ENCODE assay signal across 17 cellular contexts in the genomic region with DNA sequence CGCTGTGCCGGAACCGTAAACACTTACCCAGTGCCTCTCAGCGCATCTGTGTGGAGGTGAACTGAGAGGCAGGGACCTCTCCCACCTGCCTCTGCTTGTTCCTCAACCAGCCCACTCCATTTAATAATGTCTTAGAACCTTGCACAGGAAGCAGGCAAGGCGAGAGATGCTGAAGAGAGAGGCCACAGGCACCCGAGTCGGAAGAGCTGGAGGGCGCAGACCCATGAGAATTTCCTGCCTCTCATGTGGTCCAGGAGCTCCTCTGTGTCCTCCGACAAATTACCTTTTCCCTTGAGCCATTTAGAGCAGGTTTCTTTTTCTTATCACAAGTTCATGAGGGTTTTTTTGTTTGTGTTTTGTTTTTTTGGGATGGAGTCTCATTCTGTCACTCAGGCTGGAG. TPM values are rescaled to one million over a fixed set of nuclear protein-coding genes. Genes with fewer than 3 reads are reported as not detected.
DNase-seq lines count a peak whose midpoint lies in the region; ATAC-seq and TF ChIP-seq lines count a peak whose summit lies in the region.
"Had no signal": no experiment of that assay in that cellular context is flagged by ENCODE, and none has a peak within 500 bp of the region (broad histone marks: within the 10 kb centered on the region; RNA-seq: fewer than 3 reads in every experiment).

No MANE protein-coding gene starts in this region.

- H3K36me3 ChIP-seq in Loucy (ENCODE audit: insufficient read depth, low read length), result no peaks in the 10 kb centered on the region

- H3K9me3 ChIP-seq in Loucy (ENCODE audit: insufficient read depth, low read depth, low read length), result no peaks in the 10 kb centered on the region

- H3K4me3 ChIP-seq in Loucy (ENCODE audit: low read length, poor library complexity, severe bottlenecking), result peak overlapping the region; percentile 51

- H3K9me3 Mint-ChIP-seq in activated naive CD8-positive, alpha-beta T cell treated with anti-CD3 and anti-CD28 coated beads, Interleukin-2, amount 10 ng/mL, durations not matched to agents 7 days and 5 days, result no peaks in the 10 kb centered on the region
- H3K9me3 Mint-ChIP-seq in activated naive CD8-positive, alpha-beta T cell treated with anti-CD3 and anti-CD28 coated beads for 36 hours, result no peaks in the 10 kb centered on the region
- H3K9me3 Mint-ChIP-seq in WTC11, result no peaks in the 10 kb centered on the region
- no peaks in the 10 kb centered on the region for H3K9me3 Mint-ChIP-seq in type B pancreatic cell
- H3K9me3 Mint-ChIP-seq: CD4-positive, alpha-beta T cell had no signal

- no peaks in the 10 kb centered on the region for H3K27me3 ChIP-seq in Loucy (ENCODE audit: insufficient read depth, low read length, poor library complexity, severe bottlenecking)

- CTCF ChIA-PET in WTC11 (lab: Charles Lee), result interaction anchor here (0.9 to 1.4 kb wide), 3 partner anchors 11 to 352 kb away, joined by 3 to 6 read pairs (median 3); no protein-coding TSS in a partner anchor

- H3K9me2 ChIP-seq in Loucy (replicated peaks; ENCODE audit: low read depth, low read length), result no peaks in the 10 kb centered on the region

- H3K4me1 ChIP-seq in Loucy (ENCODE audit: insufficient read depth, low read length, poor library complexity, severe bottlenecking), result peaks cover 61% of the 10 kb centered on the region

- no peaks in the 10 kb centered on the region for H3K36me3 Mint-ChIP-seq in activated naive CD8-positive, alpha-beta T cell treated with anti-CD3 and anti-CD28 coated beads, Interleukin-2, amount 10 ng/mL, durations not matched to agents 7 days and 5 days
- no peaks in the 10 kb centered on the region for H3K36me3 Mint-ChIP-seq in activated naive CD8-positive, alpha-beta T cell treated with anti-CD3 and anti-CD28 coated beads for 36 hours
- H3K36me3 Mint-ChIP-seq in WTC11 (no peaks in the 10 kb centered on the region), type B pancreatic cell (no peaks in the 10 kb centered on the region)

- TF ChIP-seq CTCF in Loucy (conservative IDR thresholded peaks at IDR 0.05; ENCODE audit: low read length), result no peak
- TF ChIP-seq CTCF in WTC11 (IDR thresholded peaks at IDR 0.05), result no peak
- TF ChIP-seq CTCF in type B pancreatic cell (conservative IDR thresholded peaks at IDR 0.05), result no peak

- H3K9ac ChIP-seq in Loucy (ENCODE audit: low read depth, low read length, poor library complexity, severe bottlenecking), result peak overlapping the region; percentile 50

- H4K20me1 ChIP-seq in Loucy (ENCODE audit: insufficient read depth, low read length, poor library complexity, severe bottlenecking), result no peaks in the 10 kb centered on the region

- peak overlapping the region; percentile 67 for H3K4me2 ChIP-seq in Loucy (ENCODE audit: low read depth, low read length, poor library complexity, severe bottlenecking)

- H3K27ac Mint-ChIP-seq in activated naive CD8-positive, alpha-beta T cell treated with anti-CD3 and anti-CD28 coated beads, Interleukin-2, amount 10 ng/mL, durations not matched to agents 7 days and 5 days, result no peak overlapping the region
- no peak overlapping the region for H3K27ac Mint-ChIP-seq in activated naive CD8-positive, alpha-beta T cell treated with anti-CD3 and anti-CD28 coated beads for 36 hours
- peak overlapping the region; percentile 27; the same call in 1 of the 2 replicates for H3K27ac Mint-ChIP-seq in WTC11
- H3K27ac Mint-ChIP-seq in type B pancreatic cell, result peak overlapping the region; percentile 1
- H3K27ac Mint-ChIP-seq: CD4-positive, alpha-beta T cell had no signal

- ATAC-seq in activated naive CD8-positive, alpha-beta T cell treated with anti-CD3 and anti-CD28 coated beads, Interleukin-2, amount 10 ng/mL, durations not matched to agents 7 days and 5 days (ENCODE audit: low read depth), result peak; percentile 54
- peak; percentile 16; the same call in 1 of the 2 replicates for ATAC-seq in WTC11
- no peak for ATAC-seq in GM21447 (IDR thresholded peaks at IDR 0.05; ENCODE audit: unreplicated experiment)
- ATAC-seq: HCT116 had no signal

- H3K27me3 Mint-ChIP-seq in activated naive CD8-positive, alpha-beta T cell treated with anti-CD3 and anti-CD28 coated beads, Interleukin-2, amount 10 ng/mL, durations not matched to agents 7 days and 5 days, result peaks cover 6% of the 10 kb centered on the region
- H3K27me3 Mint-ChIP-seq in activated naive CD8-positive, alpha-beta T cell treated with anti-CD3 and anti-CD28 coated beads for 36 hours, result peaks cover 9% of the 10 kb centered on the region
- peaks cover 7% of the 10 kb centered on the region for H3K27me3 Mint-ChIP-seq in WTC11 (ENCODE audit: low read depth)
- peaks cover 36% of the 10 kb centered on the region for H3K27me3 Mint-ChIP-seq in type B pancreatic cell
- H3K27me3 Mint-ChIP-seq: CD4-positive, alpha-beta T cell had no signal

- peaks cover 39% of the 10 kb centered on the region for H3K4me1 Mint-ChIP-seq in activated naive CD8-positive, alpha-beta T cell treated with anti-CD3 and anti-CD28 coated beads, Interleukin-2, amount 10 ng/mL, durations not matched to agents 7 days and 5 days
- peaks cover 12% of the 10 kb centered on the region for H3K4me1 Mint-ChIP-seq in activated naive CD8-positive, alpha-beta T cell treated with anti-CD3 and anti-CD28 coated beads for 36 hours
- H3K4me1 Mint-ChIP-seq in WTC11, result peaks cover 35% of the 10 kb centered on the region
- peaks cover 13% of the 10 kb centered on the region for H3K4me1 Mint-ChIP-seq in type B pancreatic cell (ENCODE audit: unreplicated experiment)

- peak overlapping the region; percentile 35 for H3K4me3 Mint-ChIP-seq in activated naive CD8-positive, alpha-beta T cell treated with anti-CD3 and anti-CD28 coated beads, Interleukin-2, amount 10 ng/mL, durations not matched to agents 7 days and 5 days
- H3K4me3 Mint-ChIP-seq in activated naive CD8-positive, alpha-beta T cell treated with anti-CD3 and anti-CD28 coated beads for 36 hours, result no peak overlapping the region
- peak overlapping the region; percentile 27; the same call in 1 of the 2 replicates for H3K4me3 Mint-ChIP-seq in WTC11
- no peak overlapping the region for H3K4me3 Mint-ChIP-seq in type B pancreatic cell
- H3K4me3 Mint-ChIP-seq: CD4-positive, alpha-beta T cell had no signal

- peaks cover 9% of the 10 kb centered on the region for H3F3A ChIP-seq in Loucy (ENCODE audit: low read depth)

- H2AFZ ChIP-seq in Loucy (ENCODE audit: low read length), result peak overlapping the region; percentile 18; the same call in 1 of the 2 replicates

- 0 out of 2 replicates have a peak, but pooled peaks cover 9% of the 10 kb centered on the region for H3K79me2 ChIP-seq in Loucy (ENCODE audit: insufficient read depth, low read length)

- DNase-seq in activated naive CD8-positive, alpha-beta T cell treated with anti-CD3 and anti-CD28 coated beads, Interleukin-2, amount 10 ng/mL, durations not matched to agents 7 days and 5 days, result no peak
- DNase-seq in activated naive CD8-positive, alpha-beta T cell treated with anti-CD3 and anti-CD28 coated beads for 36 hours, result no peak
- no peak for DNase-seq in WTC11 (ENCODE audit: low spot score)
- DNase-seq in type B pancreatic cell (ENCODE audit: extremely low spot score, unreplicated experiment), result no peak
- DNase-seq in SKM-1 treated with dmso at 0.1 percent for 144 hours (lab: John Stamatoyannopoulos, UW; ENCODE audit: unreplicated experiment), result no peak
- DNase-seq in DMS79 (lab: John Stamatoyannopoulos, UW), result no peak
- DNase-seq: CD4-positive, alpha-beta T cell; GDM1; KBM-7; NCI-H2081 treated with DMSO at 0.1 percent for 48 hours; NCI-H2227 treated with DMSO at 0.1 percent for 48 hours; RPMI8226; SIG-M5 had no signal

- POLR2A ChIA-PET in activated naive CD8-positive, alpha-beta T cell treated with anti-CD3 and anti-CD28 coated beads, Interleukin-2, amount 10 ng/mL, durations not matched to agents 7 days and 5 days (lab: Charles Lee), result no interaction called here
- POLR2A ChIA-PET in WTC11 (lab: Charles Lee), result no interaction called here

TF ChIP-seq in WTC11, 78 proteins besides CTCF, POLR2A, EP300 and RAD21:
- no peak for TF ChIP-seq ZNF671 (CRISPR knock-in tag; IDR thresholded peaks at IDR 0.05)
- no peak for TF ChIP-seq MYBL2 (CRISPR knock-in tag; IDR thresholded peaks at IDR 0.05)
- TF ChIP-seq SP1 (CRISPR knock-in tag; conservative IDR thresholded peaks at IDR 0.05), result no peak
- TF ChIP-seq, protein P1, sequence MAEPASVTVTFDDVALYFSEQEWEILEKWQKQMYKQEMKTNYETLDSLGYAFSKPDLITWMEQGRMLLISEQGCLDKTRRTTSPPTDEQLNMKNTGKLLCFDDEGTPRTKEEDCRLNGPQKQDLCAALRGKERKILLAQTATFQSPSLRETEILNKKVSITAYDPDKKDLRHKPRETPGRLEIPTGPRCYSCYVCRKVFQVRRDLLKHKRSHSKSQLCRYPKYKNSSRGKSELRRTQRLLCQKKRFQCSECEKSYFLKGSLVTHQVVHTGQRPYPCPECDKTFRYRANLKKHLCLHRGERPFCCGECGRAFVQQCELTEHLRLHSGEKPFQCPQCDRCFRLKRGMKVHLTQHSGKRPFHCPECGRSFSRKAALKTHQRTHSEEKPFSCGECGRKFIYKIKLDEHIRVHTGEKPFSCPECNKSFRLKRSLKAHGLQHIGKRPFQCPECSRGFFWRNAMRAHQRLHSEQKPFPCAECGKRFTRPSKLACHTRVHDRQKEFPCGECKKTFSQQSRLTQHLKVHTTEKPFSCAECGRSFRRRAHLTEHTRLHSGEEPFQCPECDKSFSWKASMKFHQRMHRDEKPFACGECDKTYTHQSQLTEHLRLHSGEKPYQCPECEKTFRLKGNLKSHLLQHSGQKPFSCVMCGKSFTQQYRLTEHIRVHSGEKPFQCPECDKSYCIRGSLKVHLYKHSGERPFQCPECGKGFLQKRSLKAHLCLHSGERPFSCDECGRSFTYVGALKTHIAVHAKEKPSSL (CRISPR knock-in tag; conservative IDR thresholded peaks at IDR 0.05), result no peak
TF ChIP-seq in WTC11: peak in this region for 0.

RNA-seq across cellular contexts. Expression of a gene that starts 4.9 kb away (rescaled TPM):
- 1 to 10 TPM; 2.0 to 2.2 TPM for total RNA-seq in activated naive CD8-positive, alpha-beta T cell treated with anti-CD3 and anti-CD28 coated beads, Interleukin-2, amount 10 ng/mL, durations not matched to agents 7 days and 5 days
- not detected for total RNA-seq in activated naive CD8-positive, alpha-beta T cell treated with anti-CD3 and anti-CD28 coated beads for 36 hours
- total RNA-seq in WTC11 (2021) (0.16 to 0.28 TPM (median 0.21 TPM) in 3 replicates), type B pancreatic cell (ENCODE audit: low replicate concordance) (1.1 TPM in 1 of 2 replicates, not detected in the other)
- total RNA-seq: M059J had no signal

Comparison
In these comparisons a context has a peak if more than half of its experiments do, and no peak if none do; other contexts are left out.
1. H3K4me3 Mint-ChIP-seq: peak in activated naive CD8-positive, alpha-beta T cell treated with anti-CD3 and anti-CD28 coated beads, Interleukin-2, amount 10 ng/mL, durations not matched to agents 7 days and 5 days (single experiment) and WTC11 (single experiment); none in activated naive CD8-positive, alpha-beta T cell treated with anti-CD3 and anti-CD28 coated beads for 36 hours (single experiment) and type B pancreatic cell (single experiment).
2. H3K27ac Mint-ChIP-seq: peak in WTC11 (single experiment) and type B pancreatic cell (single experiment); none in activated naive CD8-positive, alpha-beta T cell treated with anti-CD3 and anti-CD28 coated beads, Interleukin-2, amount 10 ng/mL, durations not matched to agents 7 days and 5 days (single experiment) and activated naive CD8-positive, alpha-beta T cell treated with anti-CD3 and anti-CD28 coated beads for 36 hours (single experiment).